In the genomic region with DNA sequence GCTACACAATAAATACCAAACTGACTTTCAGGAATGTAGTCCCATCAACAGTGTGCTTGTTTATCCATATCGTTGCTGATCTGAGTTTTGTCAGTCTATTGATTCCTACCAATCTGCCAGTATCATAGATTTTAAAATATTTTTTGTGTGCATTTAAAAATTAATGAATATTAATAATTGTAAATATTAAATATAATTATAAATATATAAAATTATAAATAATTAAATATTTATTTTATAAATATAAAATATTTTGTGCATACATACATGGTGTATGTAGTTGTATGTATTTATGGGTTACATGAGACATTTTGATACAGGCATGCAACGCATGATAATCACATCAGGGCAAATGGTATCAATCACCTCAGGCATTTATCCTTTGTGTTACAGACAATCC, we compare ENCODE assay signal across 22 cellular contexts. TPM values are rescaled to one million over a fixed set of nuclear protein-coding genes. Genes with fewer than 3 reads are reported as not detected.
DNase-seq lines count a peak whose midpoint lies in the region; FAIRE-seq and TF ChIP-seq lines count a peak whose summit lies in the region.
"Had no signal": no experiment of that assay in that cellular context is flagged by ENCODE, and none has a peak within 500 bp of the region (broad histone marks: within the 10 kb centered on the region; RNA-seq: fewer than 3 reads in every experiment).

No MANE protein-coding gene starts in this region.

- peaks cover 49% of the 10 kb centered on the region for H3K36me3 Mint-ChIP-seq in mesothelial cell of epicardium
- H3K36me3 Mint-ChIP-seq in T-helper 2 cell treated with Interferon-gamma antibody and Interleukin-4, amounts not matched to agents 5 μg/mL and 100 μg/mL, for 36 hours (ENCODE audit: low read depth) = peaks cover 41% of the 10 kb centered on the region

- H3K4me3 ChIP-seq in esophagus squamous epithelium = no peak overlapping the region
- H3K4me3 ChIP-seq: GM23338 had no signal

- no peak overlapping the region for H3K27ac ChIP-seq in esophagus squamous epithelium
- H3K27ac ChIP-seq: HL-60 had no signal

- no peaks in the 10 kb centered on the region for H3K4me1 ChIP-seq in esophagus squamous epithelium
- H3K4me1 ChIP-seq: BE2C had no signal

- H3K4me3 Mint-ChIP-seq in mesothelial cell of epicardium = no peak overlapping the region
- no peak overlapping the region for H3K4me3 Mint-ChIP-seq in T-helper 2 cell treated with Interferon-gamma antibody and Interleukin-4, amounts not matched to agents 5 μg/mL and 100 μg/mL, for 36 hours
- H3K4me3 Mint-ChIP-seq: CD4-positive, CD25-positive, alpha-beta regulatory T cell; CD8-positive, alpha-beta memory T cell; GM23338 had no signal

- H3K27ac Mint-ChIP-seq in mesothelial cell of epicardium = peak overlapping the region; percentile 30
- no peak overlapping the region for H3K27ac Mint-ChIP-seq in T-helper 2 cell treated with Interferon-gamma antibody and Interleukin-4, amounts not matched to agents 5 μg/mL and 100 μg/mL, for 36 hours

- TF ChIP-seq CTCF in mesothelial cell of epicardium (IDR thresholded peaks at IDR 0.05; ENCODE audit: unreplicated experiment) (no peak), esophagus squamous epithelium (IDR thresholded peaks at IDR 0.05) (no peak)

- no peak for DNase-seq in frontal cortex (ENCODE audit: low spot score in 2 of 2)
- no peak for DNase-seq in mesothelial cell of epicardium (ENCODE audit: low spot score in 2 of 2, unreplicated experiment in 2 of 2)
- DNase-seq in T-helper 2 cell treated with Interferon-gamma antibody and Interleukin-4, amounts not matched to agents 5 μg/mL and 100 μg/mL, for 36 hours (ENCODE audit: low spot score) = no peak
- no peak for DNase-seq in esophagus squamous epithelium (lab: John Stamatoyannopoulos, UW)
- DNase-seq in SIG-M5 treated with dmso at 0.1 percent for 504 hours (lab: John Stamatoyannopoulos, UW; ENCODE audit: unreplicated experiment) = no peak
- DNase-seq: 8988T; BE2C; C1 segment of cervical spinal cord; CD4-positive, CD25-positive, alpha-beta regulatory T cell; CD8-positive, alpha-beta memory T cell; COR-L47; DMS 273 treated with DMSO at 0.1 percent for 48 hours; DMS53; GDM1; HCEC 1CT had no signal

- intact Hi-C loops in esophagus squamous epithelium (cut with DNase I) = no loop called here

- FAIRE-seq in A204.1 (lab: Jason Lieb, UNC) (peak; percentile 92), TTC549 (lab: Jason Lieb, UNC) (peak; percentile 68), frontal cortex (lab: Jason Lieb, UNC) (peak; percentile 47)
- FAIRE-seq: GM12892, GM18507, H54 had no signal

- H3K27me3 ChIP-seq in esophagus squamous epithelium = no peaks in the 10 kb centered on the region
- H3K27me3 ChIP-seq: BE2C had no signal

- peaks cover 1% of the 10 kb centered on the region for H3K4me1 Mint-ChIP-seq in mesothelial cell of epicardium
- peaks cover 3% of the 10 kb centered on the region for H3K4me1 Mint-ChIP-seq in T-helper 2 cell treated with Interferon-gamma antibody and Interleukin-4, amounts not matched to agents 5 μg/mL and 100 μg/mL, for 36 hours (ENCODE audit: low read depth)
- H3K4me1 Mint-ChIP-seq: GM23338 had no signal

- TF ChIP-seq POLR2A in esophagus squamous epithelium (IDR thresholded peaks at IDR 0.05) = no peak

- 95 to 97% methylated on average over 2 of the region's 2 CpGs for WGBS in esophagus squamous epithelium, 2 donors

- H3K27me3 Mint-ChIP-seq in mesothelial cell of epicardium (ENCODE audit: low read depth) = no peaks in the 10 kb centered on the region
- no peaks in the 10 kb centered on the region for H3K27me3 Mint-ChIP-seq in T-helper 2 cell treated with Interferon-gamma antibody and Interleukin-4, amounts not matched to agents 5 μg/mL and 100 μg/mL, for 36 hours (ENCODE audit: low read depth)
- H3K27me3 Mint-ChIP-seq: CD4-positive, CD25-positive, alpha-beta regulatory T cell; CD8-positive, alpha-beta memory T cell had no signal

- peaks cover 15% of the 10 kb centered on the region for H3K9me3 Mint-ChIP-seq in mesothelial cell of epicardium
- no peaks in the 10 kb centered on the region for H3K9me3 Mint-ChIP-seq in T-helper 2 cell treated with Interferon-gamma antibody and Interleukin-4, amounts not matched to agents 5 μg/mL and 100 μg/mL, for 36 hours
- H3K9me3 Mint-ChIP-seq: CD4-positive, CD25-positive, alpha-beta regulatory T cell; CD8-positive, alpha-beta memory T cell; GM23338 had no signal

- no peaks in the 10 kb centered on the region for H3K9me3 ChIP-seq in esophagus squamous epithelium
- H3K9me3 ChIP-seq: BE2C had no signal

- peaks cover 0 to 98% (median under 1%) of the 10 kb centered on the region in 3 donors for H3K36me3 ChIP-seq in esophagus squamous epithelium

RNA-seq across cellular contexts. Expression of a gene that starts 53.6 kb away (rescaled TPM):
- total RNA-seq in frontal cortex (117 TPM), mesothelial cell of epicardium (51.7 to 52.6 TPM (median 51.8 TPM) in 3 replicates), esophagus squamous epithelium (10 to 100 TPM; 19.4 to 34.3 (median 31.7) TPM)

RNA-seq across cellular contexts. Expression of a gene that starts 59.0 kb away (rescaled TPM):
- total RNA-seq in frontal cortex (115 TPM), mesothelial cell of epicardium (27.2 to 33.2 TPM (median 32.2 TPM) in 3 replicates), esophagus squamous epithelium (10 to 100 TPM; 47.6 to 94.4 (median 85.2) TPM)
